Comparison of ENCODE assay signal across 8 cellular contexts in the genomic region with DNA sequence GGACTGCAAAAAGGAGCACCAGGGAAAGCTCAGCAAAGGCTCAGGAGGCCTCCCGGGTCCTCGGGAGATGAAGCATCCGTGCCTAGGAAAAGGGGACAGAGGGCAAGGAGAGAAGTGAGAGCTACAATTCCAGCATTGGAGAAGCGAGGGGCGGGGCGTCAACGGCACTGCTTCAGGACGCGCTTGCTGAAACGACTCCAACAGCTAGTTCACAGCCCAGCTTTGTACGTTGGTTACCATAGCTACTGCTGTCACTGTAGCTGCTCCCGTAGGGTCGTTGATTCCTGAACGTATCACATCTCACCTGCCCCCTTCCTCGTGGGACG.
DNase-seq lines count a peak whose midpoint lies in the region; ATAC-seq and TF ChIP-seq lines count a peak whose summit lies in the region.

No MANE protein-coding gene starts in this region.

- peaks cover 17% of the 10 kb centered on the region for H3K4me1 ChIP-seq in SJSA1 (replicated peaks)

- 0 out of 2 replicates have a peak, but pooled peaks cover 15% of the 10 kb centered on the region for H3K27me3 ChIP-seq in SJSA1 (replicated peaks)

- H3K9me3 ChIP-seq in SJSA1 (replicated peaks) = no peaks in the 10 kb centered on the region

- no peak overlapping the region for H3K27ac Mint-ChIP-seq in glutamatergic neuron (ENCODE audit: unreplicated experiment)

- H3K36me3 Mint-ChIP-seq in glutamatergic neuron (ENCODE audit: unreplicated experiment) = no peaks in the 10 kb centered on the region

- no peak overlapping the region for H3K27ac ChIP-seq in SJSA1

- peak overlapping the region; percentile 96 for H3K4me3 Mint-ChIP-seq in glutamatergic neuron (ENCODE audit: unreplicated experiment)

- peaks cover 18% of the 10 kb centered on the region for H3K4me1 Mint-ChIP-seq in glutamatergic neuron (ENCODE audit: low read depth, unreplicated experiment)

- H3K4me3 ChIP-seq in SJSA1 (peak overlapping the region; percentile 31), retinal pigment epithelial cell (ENCODE audit: low read length) (peak overlapping the region; percentile 55)

- H3K9me3 Mint-ChIP-seq in glutamatergic neuron (ENCODE audit: unreplicated experiment) = peaks cover 11% of the 10 kb centered on the region

- ATAC-seq in GM18517 (IDR thresholded peaks at IDR 0.05; ENCODE audit: unreplicated experiment) (peak; percentile 18), HG02798 (IDR thresholded peaks at IDR 0.05; ENCODE audit: poor library complexity, unreplicated experiment) (peak; percentile 22)

- TF ChIP-seq CTCF in glutamatergic neuron (IDR thresholded peaks at IDR 0.05; ENCODE audit: partially characterized antibody, unreplicated experiment) (no peak), retinal pigment epithelial cell (conservative IDR thresholded peaks at IDR 0.05; ENCODE audit: low read depth, low read length) (no peak)

- H3K36me3 ChIP-seq in SJSA1 = no peaks in the 10 kb centered on the region

- peaks cover 11% of the 10 kb centered on the region for H3K27me3 Mint-ChIP-seq in glutamatergic neuron (ENCODE audit: unreplicated experiment)

- DNase-seq in SJSA1 (ENCODE audit: low read depth in 1 of 2, low spot score in 2 of 2) (peak in 1 of 2 experiments; percentile 65), glutamatergic neuron (peak; percentile 52), retinal pigment epithelial cell (ENCODE audit: low read depth) (no peak), NCI-H82 treated with DMSO at 0.1 percent for 48 hours (lab: John Stamatoyannopoulos, UW; ENCODE audit: unreplicated experiment) (no peak), COR-L47 (lab: John Stamatoyannopoulos, UW) (no peak), OCI-M1 (lab: John Stamatoyannopoulos, UW) (no peak)
